In the genomic region with DNA sequence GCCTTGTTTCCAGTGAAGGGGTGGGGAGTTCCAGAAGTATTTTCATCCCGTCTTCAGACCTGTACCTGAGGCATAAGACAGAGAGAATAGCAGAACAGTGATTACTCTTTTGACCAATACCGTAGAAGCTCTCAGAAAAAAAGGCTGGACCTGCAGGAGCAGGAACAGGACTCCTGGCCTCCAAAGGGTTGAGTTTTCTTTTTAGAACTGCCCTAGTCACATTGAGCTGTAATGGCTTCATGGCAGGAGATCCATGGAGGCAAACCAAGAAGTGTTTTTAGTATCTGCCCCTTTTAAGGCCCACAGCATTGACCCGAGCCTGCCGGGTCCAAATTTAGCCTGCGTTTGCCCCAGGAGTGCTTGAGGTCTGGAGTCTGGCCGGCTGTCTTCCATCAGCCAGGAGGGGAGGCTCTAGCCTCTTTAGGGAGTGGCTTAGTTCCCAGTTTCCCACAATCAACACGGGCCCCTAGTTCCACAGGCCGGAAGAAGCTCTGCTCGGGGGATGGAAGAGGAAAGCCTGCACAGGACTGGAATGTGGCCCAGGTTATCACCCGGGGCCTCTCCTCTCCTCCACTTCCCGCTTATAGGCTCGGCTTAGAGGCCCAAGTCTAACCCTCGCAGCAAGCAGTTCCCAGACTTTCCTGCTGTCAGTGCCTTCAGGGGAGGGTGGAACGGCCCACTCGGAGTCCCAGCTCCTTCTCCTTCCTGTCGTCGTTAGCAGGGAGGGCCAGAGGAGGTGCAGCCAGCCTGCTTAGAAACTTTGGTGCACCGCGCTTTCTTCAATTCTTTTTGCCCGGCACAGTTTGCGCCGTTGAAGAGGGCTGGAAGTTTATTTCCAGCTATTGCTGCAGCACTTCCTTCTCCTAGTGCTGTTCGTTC, we compare ENCODE assay signal across 8 cellular contexts.
A peak's percentile ranks its signal among the peaks of the same experiment; 100 is the strongest.
DNase-seq lines count a peak whose midpoint lies in the region; ATAC-seq and TF ChIP-seq lines count a peak whose summit lies in the region.

No MANE protein-coding gene starts in this region.

- DNase-seq in HuH-7.5 (ENCODE audit: low spot score) = peak; percentile 38
- peak; percentile 86 to 98 for DNase-seq in cardiac fibroblast (ENCODE audit: low read depth in 2 of 2)
- DNase-seq in left kidney (ENCODE audit: low read depth, low spot score) = peak; percentile 87
- DNase-seq in stromal cell of bone marrow (ENCODE audit: low read depth) = peak; percentile 85
- DNase-seq in effector CD8-positive, alpha-beta T cell (lab: John Stamatoyannopoulos, UW) = no peak

- no peak for ATAC-seq in GM18511 (IDR thresholded peaks at IDR 0.05; ENCODE audit: unreplicated experiment)
- ATAC-seq in GM18867 (IDR thresholded peaks at IDR 0.05; ENCODE audit: unreplicated experiment) = no peak
- ATAC-seq in HG03469 (IDR thresholded peaks at IDR 0.05; ENCODE audit: unreplicated experiment) = no peak

- TF ChIP-seq CTCF in cardiac fibroblast (IDR thresholded peaks at IDR 0.05; ENCODE audit: low read depth, low read length) = no peak

- H3K4me3 ChIP-seq in cardiac fibroblast (replicated peaks in 1 of 2; ENCODE audit: low read depth in 2 of 2, low read length in 2 of 2) = peak overlapping the region; percentile 40 to 41
